ENCODE assay signal across 1 cellular context in the genomic region with DNA sequence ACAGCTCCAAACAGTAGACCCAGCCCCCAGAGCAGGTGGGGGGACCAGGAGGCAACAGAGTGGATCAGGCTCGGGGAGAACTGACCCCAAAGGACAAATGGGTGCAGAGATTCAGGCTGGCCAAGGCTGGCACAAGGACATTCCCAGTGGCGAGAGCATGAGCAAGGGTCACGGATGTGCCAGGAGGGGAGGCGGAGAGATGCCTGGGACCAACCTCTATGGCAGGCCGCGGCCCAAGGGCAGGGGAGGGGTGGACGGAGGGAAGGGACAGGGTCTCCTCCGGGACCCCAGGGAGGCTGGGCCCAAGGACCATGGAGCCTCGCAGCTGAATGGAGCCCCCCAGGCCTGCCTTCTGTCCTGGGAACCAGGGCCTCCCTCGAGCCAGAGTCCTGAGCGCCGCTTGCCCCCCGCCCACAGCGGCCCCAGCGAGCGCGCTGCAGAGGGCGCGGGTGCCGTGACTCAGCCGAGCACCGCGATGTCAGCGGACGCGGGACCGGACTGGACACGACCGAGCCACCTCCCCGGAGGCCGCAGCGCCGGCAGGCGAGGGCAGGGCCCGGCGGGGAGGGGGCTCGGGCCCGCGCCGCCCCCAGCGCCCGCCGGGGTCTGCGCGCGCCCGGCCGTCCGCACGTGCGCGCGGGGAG.
TF ChIP-seq lines count a peak whose summit lies in the region.

No MANE protein-coding gene starts in this region.

TF ChIP-seq in HEK293, 187 proteins besides CTCF, POLR2A, EP300 and RAD21 (continued from another document):
- peak; percentile 52 for TF ChIP-seq ZBTB26 (tag by site-specific recombination; optimal IDR thresholded peaks at IDR 0.05)
- peak; percentile 72 for TF ChIP-seq GLIS2 (tag by site-specific recombination; IDR thresholded peaks at IDR 0.05)
- no peak for TF ChIP-seq ZNF354C (tag by site-specific recombination; IDR thresholded peaks at IDR 0.05; ENCODE audit: borderline replicate concordance, low read depth)
- peak; percentile 39 for TF ChIP-seq KLF1 (tag by site-specific recombination; IDR thresholded peaks at IDR 0.05)
- no peak for TF ChIP-seq ZNF580 (tag by site-specific recombination; IDR thresholded peaks at IDR 0.05)
- no peak for TF ChIP-seq ZNF19 (tag by site-specific recombination; IDR thresholded peaks at IDR 0.05; ENCODE audit: low read depth)
- 0 out of 2 replicates have a peak, but pooled peaks have one; percentile 19 for TF ChIP-seq ZFHX2 (tag by site-specific recombination; conservative IDR thresholded peaks at IDR 0.05)
- 0 out of 2 replicates have a peak, but pooled peaks have one; percentile 10 for TF ChIP-seq ZNF341 (tag by site-specific recombination; IDR thresholded peaks at IDR 0.05; ENCODE audit: low read depth)
- 0 out of 2 replicates have a peak, but pooled peaks have one; percentile 7 for TF ChIP-seq ZIC2 (tag by site-specific recombination; IDR thresholded peaks at IDR 0.05)
